ENCODE assay signal across 11 cellular contexts in genomic region chr7:151472644-151473380, GRCh38. TPM values are rescaled to one million over a fixed set of nuclear protein-coding genes. Genes with fewer than 3 reads are reported as not detected.
DNase-seq lines count a peak whose midpoint lies in the region; ATAC-seq, FAIRE-seq and TF ChIP-seq lines count a peak whose summit lies in the region.
"Had no signal": no experiment of that assay in that cellular context is flagged by ENCODE, and none has a peak within 500 bp of the region (broad histone marks: within the 10 kb centered on the region; RNA-seq: fewer than 3 reads in every experiment).

No MANE protein-coding gene starts in this region.

- TF ChIP-seq POLR2A in HepG2 (IDR thresholded peaks at IDR 0.05; ENCODE audit: insufficient read depth in 1 of 2, low read depth in 2 of 2, low read length in 2 of 2) = no peak
- no peak for TF ChIP-seq POLR2A in right lobe of liver (IDR thresholded peaks at IDR 0.05)

- CTCF ChIA-PET in HepG2 (lab: Yijun Ruan, JAX; ENCODE audit: low intra/inter-chr PET ratio, low total read pairs) = no interaction called here

- DNase-seq in HepG2 (ENCODE audit: low spot score) = no peak
- no peak for DNase-seq in right lobe of liver
- DNase-seq in stimulated activated CD4-positive, alpha-beta T cell treated with anti-CD3 and anti-CD28 coated beads, Interleukin-2, amount 100 ng/mL, for 48 hours = no peak
- no peak for DNase-seq in NCI-H748 (lab: John Stamatoyannopoulos, UW; ENCODE audit: unreplicated experiment)
- no peak for DNase-seq in DMS79 treated with DMSO at 0.1 percent for 48 hours (lab: John Stamatoyannopoulos, UW)
- DNase-seq: activated CD4-positive, CD25-positive, alpha-beta regulatory T cell had no signal

- H3K4me2 ChIP-seq in HepG2 (ENCODE audit: low read depth, low read length) = no peak overlapping the region

- no TSS peak for BruUV-seq in HepG2 (replicated peaks; lab: Mats Ljungman, UMichigan)

- H3K36me3 ChIP-seq in HepG2 (replicated peaks in 1 of 2; ENCODE audit: control insufficient read depth in 1 of 2, insufficient read depth in 2 of 2, low read length in 2 of 2) = peaks cover 17 to 66% of the 10 kb centered on the region in 2 experiments
- peaks cover 0 to 34% (median 10%) of the 10 kb centered on the region in 4 donors for H3K36me3 ChIP-seq in right lobe of liver

- H2AFZ ChIP-seq in HepG2 (ENCODE audit: low read length) = no peak overlapping the region

- H3K27ac ChIP-seq in HepG2 (ENCODE audit: extremely low read length, insufficient read depth, low read length) (no peak overlapping the region), right lobe of liver (no peak overlapping the region)
- H3K27ac ChIP-seq: thoracic aorta had no signal

- intact Hi-C loops in HepG2 (cut with micrococcal nuclease; ENCODE audit: unreplicated experiment) (no loop called here), right lobe of liver (cut with DNase I) (no loop called here)

- H3K27ac Mint-ChIP-seq in brain = peak overlapping the region in 4 of 5 experiments; percentile 40 to 88 (median 78)

- peaks cover 3% of the 10 kb centered on the region for H3K27me3 Mint-ChIP-seq in brain

- H3K9me3 ChIP-seq in HepG2 (ENCODE audit: low read length) = no peaks in the 10 kb centered on the region
- H3K9me3 ChIP-seq in right lobe of liver = no peaks in the 10 kb centered on the region
- H3K9me3 ChIP-seq: thoracic aorta had no signal

- TF ChIP-seq EP300 in HepG2 (IDR thresholded peaks at IDR 0.05; ENCODE audit: low read depth in 2 of 2, low read length in 2 of 2) (no peak), HepG2 (CRISPR knock-in tag; IDR thresholded peaks at IDR 0.05; ENCODE audit: borderline replicate concordance) (no peak)

- 91% methylated on average over 17 of the region's 17 CpGs for WGBS in HepG2 (ENCODE audit: low lambda C conversion rate)
- WGBS in right lobe of liver (ENCODE audit: insufficient coverage, low coverage, low lambda C conversion rate, missing lambda C conversion rate) = 60% methylated on average over 11 of the region's 17 CpGs

- no peaks in the 10 kb centered on the region for H3K9me3 Mint-ChIP-seq in brain

- TF ChIP-seq CTCF in HepG2 (CRISPR knock-in tag; IDR thresholded peaks at IDR 0.05) (no peak), right lobe of liver (IDR thresholded peaks at IDR 0.05) (no peak), brain (conservative IDR thresholded peaks at IDR 0.05) (no peak)

- ATAC-seq in HepG2 (no peak), right lobe of liver (no peak), HG03159 (IDR thresholded peaks at IDR 0.05; ENCODE audit: unreplicated experiment) (peak; percentile 18), SK-N-SH treated with all-trans-retinoic acid at 6 μM for 48 hours (no peak)

- no peak for FAIRE-seq in HepG2 (lab: Jason Lieb, UNC)

- H3K4me3 Mint-ChIP-seq in brain = peak overlapping the region in 1 of 5 experiments; percentile 40

- peaks cover under 1% of the 10 kb centered on the region; the same call in 1 of the 2 replicates for H4K20me1 ChIP-seq in HepG2 (ENCODE audit: insufficient read depth, low read length)

- peaks cover 50% of the 10 kb centered on the region for H3K4me1 Mint-ChIP-seq in brain

- H3K27me3 ChIP-seq in HepG2 (ENCODE audit: control insufficient read depth in 1 of 2, insufficient read depth in 2 of 2, low read length in 2 of 2) (no peaks in the 10 kb centered on the region), right lobe of liver (no peaks in the 10 kb centered on the region)

- peaks cover 76% of the 10 kb centered on the region for H3K36me3 Mint-ChIP-seq in brain

- H3K4me3 ChIP-seq in HepG2 (replicated peaks in 1 of 3; ENCODE audit: insufficient read depth in 1 of 3, low read depth in 2 of 3, low read length in 3 of 3) (no peak overlapping the region), right lobe of liver (no peak overlapping the region)
- H3K4me3 ChIP-seq: thoracic aorta had no signal

- no peak for TF ChIP-seq RAD21 in HepG2 (CRISPR knock-in tag; IDR thresholded peaks at IDR 0.05)

- POLR2A ChIA-PET in HepG2 (lab: Yijun Ruan, JAX) = no interaction called here

- H3K79me2 ChIP-seq in HepG2 (ENCODE audit: insufficient read depth, low read length) = peaks cover 3% of the 10 kb centered on the region

- no peaks in the 10 kb centered on the region for H3K4me1 ChIP-seq in HepG2 (ENCODE audit: insufficient read depth, low read length)
- no peaks in the 10 kb centered on the region for H3K4me1 ChIP-seq in right lobe of liver

- in situ Hi-C loops in HepG2 (cut with HindIII; ENCODE audit: extremely low pct_ligation_motif_present, low pct_unique_long_range_greater_than_20kb) = no loop called here

- H3K9ac ChIP-seq in HepG2 (ENCODE audit: insufficient read depth, low read depth, low read length) = no peak overlapping the region

TF ChIP-seq in HepG2, 621 proteins besides CTCF, POLR2A, EP300 and RAD21:
- TF ChIP-seq KDM6A (CRISPR knock-in tag; IDR thresholded peaks at IDR 0.05; ENCODE audit: low read depth) (no peak), RBM22 (optimal IDR thresholded peaks at IDR 0.05; ENCODE audit: low read length) (peak; percentile 71)

TF ChIP-seq in SK-N-SH treated with all-trans-retinoic acid at 6 μM for 48 hours, 23 proteins besides CTCF, POLR2A, EP300 and RAD21 (continues in another document):
- TF ChIP-seq ESRRG (CRISPR knock-in tag; IDR thresholded peaks at IDR 0.05) (no peak), POU6F1 (CRISPR knock-in tag; IDR thresholded peaks at IDR 0.05; ENCODE audit: borderline replicate concordance, low read depth) (no peak), ZNF70 (CRISPR knock-in tag; IDR thresholded peaks at IDR 0.05) (no peak), ISL1 (CRISPR knock-in tag; IDR thresholded peaks at IDR 0.05) (no peak)

RNA-seq across cellular contexts. Expression of gene CRYGN, which starts 32.9 kb away (rescaled TPM):
- total RNA-seq in HepG2 (2016; rRNA removed; fragmentation: Illumina TruSeq; extraction: Trizol) = not detected in 2 replicates
- not detected in 2 replicates for total RNA-seq in HepG2 (2016; cell fraction: cytosol; rRNA removed; fragmentation: Illumina TruSeq; extraction: Trizol; ENCODE audit: low read depth)
- not detected in 2 replicates for total RNA-seq in HepG2 (2016; cell fraction: insoluble cytoplasmic fraction; rRNA removed; fragmentation: Illumina TruSeq; extraction: Trizol)
- total RNA-seq in HepG2 (2016; cell fraction: membrane; rRNA removed; fragmentation: Illumina TruSeq; extraction: Trizol) = not detected in 2 replicates
- total RNA-seq in HepG2 (2016; cell fraction: nucleus; rRNA removed; fragmentation: Illumina TruSeq; extraction: Trizol) = not detected in 2 replicates
- 0.11 TPM in 1 of 2 replicates, not detected in the other for polyA plus RNA-seq in HepG2 (2011; rRNA removed)
- not detected in 2 replicates for polyA plus RNA-seq in HepG2 (2011; cell fraction: cytosol; rRNA removed)
- polyA plus RNA-seq in HepG2 (2011; cell fraction: nucleus; rRNA removed) = 0.14 and 0.18 TPM in 2 replicates
- not detected in 2 replicates for polyA plus RNA-seq in HepG2 (2012)
- polyA plus RNA-seq in HepG2 (2016; cell fraction: cytosol; fragmentation: Illumina TruSeq; extraction: Trizol; ENCODE audit: low read depth) = not detected in 2 replicates
- not detected in 2 replicates for polyA plus RNA-seq in HepG2 (2016; cell fraction: insoluble cytoplasmic fraction; fragmentation: Illumina TruSeq; extraction: Trizol; ENCODE audit: low read depth)
- not detected in 2 replicates for polyA plus RNA-seq in HepG2 (2016; cell fraction: membrane; fragmentation: Illumina TruSeq; extraction: Trizol; ENCODE audit: low read depth)
- not detected in 2 replicates for polyA plus RNA-seq in HepG2 (2016; cell fraction: nucleus; fragmentation: Illumina TruSeq; extraction: Trizol; ENCODE audit: insufficient read depth, low read depth)
- 0.07 TPM in 1 of 2 replicates, not detected in the other for polyA minus RNA-seq in HepG2 (2011; rRNA and poly(A)+ RNA removed; ENCODE audit: low replicate concordance)
- polyA minus RNA-seq in HepG2 (2011; cell fraction: cytosol; rRNA and poly(A)+ RNA removed) = not detected in 2 replicates
- not detected in 2 replicates for polyA minus RNA-seq in HepG2 (2011; cell fraction: nucleus; rRNA and poly(A)+ RNA removed)
- total RNA-seq in right lobe of liver = not detected
- polyA plus RNA-seq in brain (ENCODE audit: insufficient read depth, low read depth, low replicate concordance) = 0.70 TPM
- total RNA-seq: epithelial cell of proximal tubule had no signal

RNA-seq across cellular contexts. Expression of gene RHEB, which starts 46.9 kb away (rescaled TPM):
- total RNA-seq in HepG2 (2016; rRNA removed; fragmentation: Illumina TruSeq; extraction: Trizol) = 77.6 and 90.9 TPM in 2 replicates
- 70.9 and 80.9 TPM in 2 replicates for total RNA-seq in HepG2 (2016; cell fraction: cytosol; rRNA removed; fragmentation: Illumina TruSeq; extraction: Trizol; ENCODE audit: low read depth)
- total RNA-seq in HepG2 (2016; cell fraction: insoluble cytoplasmic fraction; rRNA removed; fragmentation: Illumina TruSeq; extraction: Trizol) = 75.1 and 83.8 TPM in 2 replicates
- 105 and 115 TPM in 2 replicates for total RNA-seq in HepG2 (2016; cell fraction: membrane; rRNA removed; fragmentation: Illumina TruSeq; extraction: Trizol)
- total RNA-seq in HepG2 (2016; cell fraction: nucleus; rRNA removed; fragmentation: Illumina TruSeq; extraction: Trizol) = 29.7 and 32.4 TPM in 2 replicates
- polyA plus RNA-seq in HepG2 (2011; rRNA removed) = 37.2 and 55.0 TPM in 2 replicates
- 20.7 and 28.6 TPM in 2 replicates for polyA plus RNA-seq in HepG2 (2011; cell fraction: cytosol; rRNA removed)
- 7.2 and 8.6 TPM in 2 replicates for polyA plus RNA-seq in HepG2 (2011; cell fraction: nucleus; rRNA removed)
- 61.6 and 83.9 TPM in 2 replicates for polyA plus RNA-seq in HepG2 (2012)
- polyA plus RNA-seq in HepG2 (2016; cell fraction: cytosol; fragmentation: Illumina TruSeq; extraction: Trizol; ENCODE audit: low read depth) = 82.9 and 126 TPM in 2 replicates
- 120 and 127 TPM in 2 replicates for polyA plus RNA-seq in HepG2 (2016; cell fraction: insoluble cytoplasmic fraction; fragmentation: Illumina TruSeq; extraction: Trizol; ENCODE audit: low read depth)
- polyA plus RNA-seq in HepG2 (2016; cell fraction: membrane; fragmentation: Illumina TruSeq; extraction: Trizol; ENCODE audit: low read depth) = 109 and 144 TPM in 2 replicates
- 75.2 and 77.3 TPM in 2 replicates for polyA plus RNA-seq in HepG2 (2016; cell fraction: nucleus; fragmentation: Illumina TruSeq; extraction: Trizol; ENCODE audit: insufficient read depth, low read depth)
- 5.0 and 15.8 TPM in 2 replicates for polyA minus RNA-seq in HepG2 (2011; rRNA and poly(A)+ RNA removed; ENCODE audit: low replicate concordance)
- 22.2 and 27.0 TPM in 2 replicates for polyA minus RNA-seq in HepG2 (2011; cell fraction: cytosol; rRNA and poly(A)+ RNA removed)
- 18.4 and 21.8 TPM in 2 replicates for polyA minus RNA-seq in HepG2 (2011; cell fraction: nucleus; rRNA and poly(A)+ RNA removed)
- 10 to 100 TPM; 33.4 to 55.3 (median 49.7) TPM for total RNA-seq in right lobe of liver
- polyA plus RNA-seq in brain (ENCODE audit: insufficient read depth, low read depth, low replicate concordance) = 145 TPM
